8 cellular contexts compared by ENCODE assay signal in the genomic region with DNA sequence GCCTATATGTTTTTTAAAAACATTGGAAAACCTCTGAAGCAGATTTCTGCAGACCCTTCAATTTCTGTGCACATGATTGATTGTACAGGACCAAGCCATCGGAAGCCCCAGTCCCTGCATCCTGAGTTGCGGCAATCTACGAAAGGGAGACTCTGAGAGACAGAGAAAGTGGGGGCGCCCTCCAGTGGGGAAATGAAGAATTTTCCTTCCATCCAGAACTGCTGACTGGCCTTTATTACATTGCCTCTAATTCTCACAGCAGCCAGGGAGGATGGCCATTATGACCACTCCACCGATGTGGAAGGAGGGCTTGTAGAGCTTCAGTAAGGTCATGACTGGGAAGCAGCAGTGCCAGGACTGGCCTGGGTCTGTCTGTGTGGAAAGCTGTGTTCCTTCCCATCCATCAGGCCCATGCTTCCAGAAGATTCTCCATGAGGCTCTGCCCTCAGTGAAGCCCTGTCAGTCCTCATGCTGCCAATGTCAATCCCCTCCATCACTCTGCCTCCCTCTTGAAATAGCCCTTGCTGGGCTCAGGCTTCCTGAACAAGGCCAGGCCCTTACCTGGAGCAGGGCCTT. TPM values are rescaled to one million over a fixed set of nuclear protein-coding genes. Genes with fewer than 3 reads are reported as not detected.
DNase-seq lines count a peak whose midpoint lies in the region; ATAC-seq and TF ChIP-seq lines count a peak whose summit lies in the region.

No MANE protein-coding gene starts in this region.

- H3K27ac ChIP-seq in KMS-11 (no peak overlapping the region), prostate gland (no peak overlapping the region)

- peak; percentile 86 for DNase-seq in DMS 273 (lab: John Stamatoyannopoulos, UW; ENCODE audit: unreplicated experiment)
- no peak for DNase-seq in DMS 273 treated with DMSO at 0.1 percent for 48 hours (lab: John Stamatoyannopoulos, UW)
- DNase-seq in SHP77 treated with DMSO at 0.1 percent for 48 hours (lab: John Stamatoyannopoulos, UW): peak; percentile 23
- DNase-seq in activated gamma-delta T cell treated with anti-CD3 and anti-CD28 coated beads, Interleukin-2, amount 50 U/mL, for 16 hours (ENCODE audit: low read depth): peak; percentile 39
- DNase-seq in glomerular visceral epithelial cell (ENCODE audit: extremely low spot score): peak; percentile 64
- DNase-seq in prostate gland (ENCODE audit: low spot score): peak; percentile 10

- H4K20me1 ChIP-seq in KMS-11 (ENCODE audit: insufficient read depth): no peaks in the 10 kb centered on the region

- no peak overlapping the region for H3K9ac ChIP-seq in KMS-11

- TF ChIP-seq CTCF in KMS-11 (conservative IDR thresholded peaks at IDR 0.05; ENCODE audit: low read depth, low read length): peak; percentile 76
- peak in 3 of 4 experiments; percentile 21 to 46 (median 24) for TF ChIP-seq CTCF in prostate gland (IDR thresholded peaks at IDR 0.05)

- H3K4me1 ChIP-seq in KMS-11 (ENCODE audit: low read depth, poor library complexity, severe bottlenecking) (no peaks in the 10 kb centered on the region), prostate gland (replicated peaks) (no peaks in the 10 kb centered on the region)

- TF ChIP-seq POLR2A in prostate gland (IDR thresholded peaks at IDR 0.05): no peak

- no peak overlapping the region for H3K4me2 ChIP-seq in KMS-11

- H3K36me3 ChIP-seq in KMS-11 (ENCODE audit: insufficient read depth): no peaks in the 10 kb centered on the region
- H3K36me3 ChIP-seq in prostate gland: no peaks in the 10 kb centered on the region

- no peaks in the 10 kb centered on the region for H3K27me3 ChIP-seq in KMS-11 (ENCODE audit: insufficient read depth, low read depth)
- no peaks in the 10 kb centered on the region for H3K27me3 ChIP-seq in prostate gland (replicated peaks; ENCODE audit: insufficient read depth)

- H3K79me2 ChIP-seq in KMS-11 (ENCODE audit: insufficient read depth, low read depth): no peaks in the 10 kb centered on the region

- H3K4me3 ChIP-seq in KMS-11 (IDR thresholded peaks at IDR 0.05; ENCODE audit: insufficient read depth, low read depth, low read length) (no peak overlapping the region), prostate gland (no peak overlapping the region)

- H3K9me3 ChIP-seq in prostate gland: no peaks in the 10 kb centered on the region

- WGBS in prostate gland: 11% methylated on average over 5 of the region's 5 CpGs

- intact Hi-C loops in prostate gland (cut with DNase I): no loop called here

- ATAC-seq in HG03460 (IDR thresholded peaks at IDR 0.05; ENCODE audit: unreplicated experiment): no peak

- H2AFZ ChIP-seq in KMS-11 (ENCODE audit: low read depth): no peak overlapping the region

RNA-seq across cellular contexts. Expression of a gene that starts 20.0 kb away (rescaled TPM):
- not detected for total RNA-seq in prostate gland

RNA-seq across cellular contexts. Expression of a gene that starts 35.2 kb away (rescaled TPM):
- 10 to 100 TPM; 54.1 to 82.4 TPM for total RNA-seq in prostate gland

RNA-seq across cellular contexts. Expression of a gene that starts 43.3 kb away (rescaled TPM):
- total RNA-seq in prostate gland: 1 to 10 TPM in 1 of 2 donors, under 1 TPM in 1; 0.09 to 6.6 TPM
